In genomic region chr1:51955797-51956527, GRCh38 we compare ENCODE assay signal across 11 cellular contexts. TPM values are rescaled to one million over a fixed set of nuclear protein-coding genes. Genes with fewer than 3 reads are reported as not detected.
DNase-seq lines count a peak whose midpoint lies in the region; ATAC-seq and TF ChIP-seq lines count a peak whose summit lies in the region.
"Had no signal": no experiment of that assay in that cellular context is flagged by ENCODE, and none has a peak within 500 bp of the region (broad histone marks: within the 10 kb centered on the region; RNA-seq: fewer than 3 reads in every experiment).

No MANE protein-coding gene starts in this region.

- H3K56ac ChIP-seq in IMR-90 (ENCODE audit: extremely low read depth, insufficient read depth, low read length) = no peak overlapping the region
- H3K56ac ChIP-seq in mesendoderm (ENCODE audit: low read length) = peak overlapping the region; percentile 47

- WGBS in IMR-90 (ENCODE audit: extremely low coverage in 2 of 2, insufficient read length in 1 of 2), 2 experiments = no CpG with 5 or more reads among the region's 4 CpGs
- no CpG with 5 or more reads among the region's 4 CpGs for WGBS in mesendoderm (ENCODE audit: extremely low coverage, insufficient coverage, low lambda C conversion rate)

- no peaks in the 10 kb centered on the region for H4K20me1 ChIP-seq in IMR-90 (ENCODE audit: insufficient read depth, low read length)

- no peaks in the 10 kb centered on the region for H3K27me3 ChIP-seq in IMR-90 (ENCODE audit: control insufficient read depth, insufficient read depth, low read length)
- no peaks in the 10 kb centered on the region for H3K27me3 ChIP-seq in mesendoderm (ENCODE audit: insufficient read depth, low read length, poor library complexity)

- H3K9ac ChIP-seq in IMR-90 (ENCODE audit: low read depth, low read length) = no peak overlapping the region
- peak overlapping the region; percentile 1 for H3K9ac ChIP-seq in mesendoderm (ENCODE audit: low read length)

- no peak for TF ChIP-seq RAD21 in IMR-90 (IDR thresholded peaks at IDR 0.05; ENCODE audit: low read length)

- peak overlapping the region; percentile 56; the same call in 1 of the 2 replicates for H4K5ac ChIP-seq in IMR-90 (ENCODE audit: low read depth, low read length)
- H4K5ac ChIP-seq in mesendoderm (ENCODE audit: low read length) = no peak overlapping the region

- H3K4me1 ChIP-seq in IMR-90 (ENCODE audit: control insufficient read depth, insufficient read depth, low read length) (peaks cover 21% of the 10 kb centered on the region), mesendoderm (ENCODE audit: control insufficient read depth, low read depth, low read length) (peaks cover 21% of the 10 kb centered on the region)

- peak overlapping the region in 1 of 2 experiments; percentile 76; a peak in 2 of 4 replicates for H4K8ac ChIP-seq in IMR-90 (ENCODE audit: low read depth in 2 of 2, low read length in 2 of 2)
- H4K8ac ChIP-seq in mesendoderm (ENCODE audit: low read depth, low read length) = no peak overlapping the region

- H3K79me2 ChIP-seq in mesendoderm (ENCODE audit: control insufficient read depth, insufficient read depth, low read length) = no peaks in the 10 kb centered on the region

- H2BK15ac ChIP-seq in IMR-90 (ENCODE audit: low read depth, low read length) = no peak overlapping the region; the same call in 2 of the 3 replicates
- no peak overlapping the region for H2BK15ac ChIP-seq in mesendoderm (replicated peaks; ENCODE audit: low read depth)

- H2BK5ac ChIP-seq in IMR-90 (ENCODE audit: low read depth, low read length, poor library complexity, severe bottlenecking) (peak overlapping the region; percentile 59), mesendoderm (ENCODE audit: low read length) (no peak overlapping the region)

- no peak overlapping the region for H3K27ac ChIP-seq in IMR-90 (ENCODE audit: insufficient read depth, low read length)
- H3K27ac ChIP-seq in mesendoderm (ENCODE audit: low read depth, low read length) = no peak overlapping the region

- H3K36me3 ChIP-seq in IMR-90 (ENCODE audit: control insufficient read depth, insufficient read depth, low read length) (peaks cover 13% of the 10 kb centered on the region), mesendoderm (ENCODE audit: control insufficient read depth, insufficient read depth, low read length) (no peaks in the 10 kb centered on the region)

- TF ChIP-seq CTCF in IMR-90 (conservative IDR thresholded peaks at IDR 0.05; ENCODE audit: low read depth, low read length) = no peak

- ATAC-seq in GM18907 (IDR thresholded peaks at IDR 0.05; ENCODE audit: unreplicated experiment) = peak; percentile 60
- ATAC-seq in IMR-90 (ENCODE audit: low read depth) = peak; percentile 13; the same call in 1 of the 2 replicates
- no peak for ATAC-seq in HG03432 (IDR thresholded peaks at IDR 0.05; ENCODE audit: unreplicated experiment)
- no peak for ATAC-seq in GM19452 (IDR thresholded peaks at IDR 0.05; ENCODE audit: unreplicated experiment)
- no peak for ATAC-seq in HG03378 (IDR thresholded peaks at IDR 0.05; ENCODE audit: unreplicated experiment)

- intact Hi-C loops in IMR-90 (cut with micrococcal nuclease) = no loop called here

- peak overlapping the region; percentile 29 for H3K14ac ChIP-seq in IMR-90 (replicated peaks; ENCODE audit: low read depth, low read length)

- POLR2A ChIA-PET in IMR-90 (lab: Charles Lee; ENCODE audit: unreplicated experiment) = interaction anchor here (1.1 kb wide), 1 partner anchor 57 kb away, joined by 3 read pairs; no protein-coding TSS in a partner anchor

- TF ChIP-seq POLR2A in IMR-90 (IDR thresholded peaks at IDR 0.05; ENCODE audit: low read depth, low read length) = no peak

- peaks cover 29% of the 10 kb centered on the region for H3K9me1 ChIP-seq in IMR-90 (ENCODE audit: insufficient read depth, low read length)

- CTCF ChIA-PET in IMR-90 (lab: Yijun Ruan, JAX) = interaction anchor here (0.5 to 0.7 kb wide), 2 partner anchors 10 to 12 kb away, joined by 3 read pairs; no protein-coding TSS in a partner anchor

- H3K79me1 ChIP-seq in IMR-90 (ENCODE audit: low read depth in 1 of 2, low read length in 2 of 2) (peaks cover 38 to 93% of the 10 kb centered on the region in 2 experiments), mesendoderm (ENCODE audit: low read length) (peaks cover 2% of the 10 kb centered on the region)

- BruUV-seq in IMR-90 (replicated peaks; lab: Mats Ljungman, UMichigan) = no TSS peak

- H2BK120ac ChIP-seq in IMR-90 (ENCODE audit: low read depth, low read length) (peak overlapping the region; percentile 57), mesendoderm (ENCODE audit: low read depth, low read length) (no peak overlapping the region)

- H3K9me3 ChIP-seq in IMR-90 (ENCODE audit: control insufficient read depth, insufficient read depth, low read length) = no peaks in the 10 kb centered on the region

- H3K4me3 ChIP-seq in IMR-90 (ENCODE audit: insufficient read depth, low read depth, low read length) (no peak overlapping the region), mesendoderm (ENCODE audit: low read length) (no peak overlapping the region)

- no peak overlapping the region for H2AK9ac ChIP-seq in IMR-90 (replicated peaks; ENCODE audit: low read depth, low read length, poor library complexity)

- H3K4ac ChIP-seq in IMR-90 (ENCODE audit: low read depth, low read length) (peak overlapping the region; percentile 67; the same call in 1 of the 2 replicates), mesendoderm (ENCODE audit: low read depth, low read length) (no peak overlapping the region)

- DNase-seq in IMR-90 (no peak), NCI-H345 treated with DMSO at 0.1 percent for 48 hours (lab: John Stamatoyannopoulos, UW; ENCODE audit: unreplicated experiment) (peak; percentile 97), mesendoderm (no peak), OCI-M1 (lab: John Stamatoyannopoulos, UW) (no peak)
- DNase-seq: activated CD4-positive, alpha-beta T cell treated with anti-CD3 and anti-CD28 coated beads, Interleukin-2, amount 50 U/mL, for 1 hour; effector memory CD4-positive, alpha-beta T cell; Right ventricle myocardium superior had no signal

- H3K4me2 ChIP-seq in IMR-90 (ENCODE audit: low read depth, low read length) = no peak overlapping the region
- H3K4me2 ChIP-seq in mesendoderm (ENCODE audit: low read length) = no peak overlapping the region

- no peak overlapping the region for H3K18ac ChIP-seq in IMR-90 (ENCODE audit: low read depth, low read length)
- H3K18ac ChIP-seq in mesendoderm (ENCODE audit: low read length) = no peak overlapping the region

- H2AFZ ChIP-seq in IMR-90 (replicated peaks; ENCODE audit: low read length, poor library complexity) = no peak overlapping the region

- no peak overlapping the region; the same call in 1 of the 2 replicates for H4K91ac ChIP-seq in IMR-90 (ENCODE audit: insufficient read depth, low read depth, low read length)

- peak overlapping the region; percentile 35 for H2AK5ac ChIP-seq in IMR-90 (ENCODE audit: low read depth, low read length)
- H2AK5ac ChIP-seq in mesendoderm (ENCODE audit: low read length) = peak overlapping the region; percentile 7

- H3K23ac ChIP-seq in IMR-90 (ENCODE audit: low read depth, low read length) (peak overlapping the region; percentile 85), mesendoderm (ENCODE audit: low read length) (no peak overlapping the region)

- in situ Hi-C loops in IMR-90 (cut with MboI; ENCODE audit: low sequenced_read_pairs) = no loop called here

- dilution Hi-C loops in IMR-90 (cut with HindIII; ENCODE audit: low sequenced_read_pairs, unreplicated experiment) = no loop called here

- H2BK20ac ChIP-seq in IMR-90 (ENCODE audit: low read depth, low read length) = peak overlapping the region; percentile 68

TF ChIP-seq in IMR-90, 13 proteins besides CTCF, POLR2A, EP300 and RAD21:
- TF ChIP-seq CHD1 (IDR thresholded peaks at IDR 0.05; ENCODE audit: low read depth, low read length) = no peak
- TF ChIP-seq SMC3 (IDR thresholded peaks at IDR 0.05; ENCODE audit: low read depth, low read length) = no peak
- TF ChIP-seq RFX5 (IDR thresholded peaks at IDR 0.05; ENCODE audit: low read depth, low read length) = no peak
- no peak for TF ChIP-seq MXI1 (IDR thresholded peaks at IDR 0.05; ENCODE audit: borderline replicate concordance, low read depth, low read length)
- TF ChIP-seq CEBPB (IDR thresholded peaks at IDR 0.05; ENCODE audit: low read depth, low read length) = no peak
- TF ChIP-seq FOS (IDR thresholded peaks at IDR 0.05; ENCODE audit: low read depth, low read length) = no peak
- no peak for TF ChIP-seq MAZ (IDR thresholded peaks at IDR 0.05; ENCODE audit: borderline replicate concordance, low read depth, low read length)
- TF ChIP-seq BHLHE40 (IDR thresholded peaks at IDR 0.05; ENCODE audit: low read depth, low read length) = no peak
- no peak for TF ChIP-seq RCOR1 (IDR thresholded peaks at IDR 0.05; ENCODE audit: insufficient replicate concordance, low read length)
- no peak for TF ChIP-seq MAFK (IDR thresholded peaks at IDR 0.05; ENCODE audit: low read depth, low read length)
- TF ChIP-seq ELK1 (IDR thresholded peaks at IDR 0.05; ENCODE audit: borderline replicate concordance, low read depth, low read length) = no peak
- TF ChIP-seq NFE2L2 (IDR thresholded peaks at IDR 0.05; ENCODE audit: low read depth, low read length) = no peak
- no peak for TF ChIP-seq USF2 (IDR thresholded peaks at IDR 0.05; ENCODE audit: low read depth, low read length)

RNA-seq across cellular contexts. Expression of gene RAB3B, which starts 34.5 kb away (rescaled TPM):
- total RNA-seq in IMR-90 (2012; rRNA removed) = 78.5 and 91.9 TPM in 2 replicates
- 31.4 and 33.6 TPM in 2 replicates for polyA plus RNA-seq in IMR-90 (2012; rRNA removed)
- 10.6 and 11.3 TPM in 2 replicates for polyA plus RNA-seq in IMR-90 (2012; cell fraction: cytosol; rRNA removed)
- 6.3 and 19.7 TPM in 2 replicates for polyA plus RNA-seq in IMR-90 (2012; cell fraction: nucleus; rRNA removed; ENCODE audit: low replicate concordance)
- polyA plus RNA-seq in mesendoderm (2013, experiment 1 of 2) = 10.5 TPM
- 10.4 TPM for polyA plus RNA-seq in mesendoderm (2013, experiment 2 of 2)
- total RNA-seq: Right ventricle myocardium superior had no signal

Comparison
In these comparisons a context has a peak if more than half of its experiments do, and no peak if none do; other contexts are left out.
1. ATAC-seq: peak in GM18907 (single experiment) and IMR-90 (single experiment); none in HG03432 (single experiment), GM19452 (single experiment) and HG03378 (single experiment).